ENCODE assay signal across 8 cellular contexts in genomic region chr16:30958164-30959083, GRCh38. TPM values are rescaled to one million over a fixed set of nuclear protein-coding genes. Genes with fewer than 3 reads are reported as not detected.
DNase-seq lines count a peak whose midpoint lies in the region; ATAC-seq, FAIRE-seq and TF ChIP-seq lines count a peak whose summit lies in the region.

No MANE protein-coding gene starts in this region.

- ATAC-seq in GM19372 (IDR thresholded peaks at IDR 0.05; ENCODE audit: low read depth, unreplicated experiment) (peak; percentile 36), HG03432 (IDR thresholded peaks at IDR 0.05; ENCODE audit: unreplicated experiment) (peak; percentile 34), esophagus mucosa (no peak), HG03565 (IDR thresholded peaks at IDR 0.05; ENCODE audit: unreplicated experiment) (no peak)

- no peak for TF ChIP-seq CTCF in D721Med (IDR thresholded peaks at IDR 0.05; ENCODE audit: insufficient read depth, missing control alignments)

- peak overlapping the region; percentile 91 for H3K27ac ChIP-seq in epithelial cell of prostate

- DNase-seq in D721Med (ENCODE audit: insufficient read length, low spot score) (peak; percentile 80), T-helper 22 cell (ENCODE audit: low read depth) (peak; percentile 61), epithelial cell of prostate (ENCODE audit: low read depth, low spot score) (no peak), myocyte (ENCODE audit: low read depth) (peak; percentile 53)

- FAIRE-seq in D721Med (lab: Jason Lieb, UNC), result no peak

RNA-seq across cellular contexts. Expression of gene SETD1A, which starts 0.9 kb away (rescaled TPM):
- 3.3 and 5.8 TPM in 2 replicates for total RNA-seq in myocyte
- polyA plus RNA-seq in myocyte (2012), result 13.6 TPM
- total RNA-seq in esophagus mucosa, result 8.2 TPM

RNA-seq across cellular contexts. Expression of gene ORAI3, which starts 9.6 kb away (rescaled TPM):
- total RNA-seq in myocyte, result 53.9 and 60.0 TPM in 2 replicates
- polyA plus RNA-seq in myocyte (2012), result 35.5 TPM
- 9.8 TPM for total RNA-seq in esophagus mucosa

RNA-seq across cellular contexts. Expression of gene HSD3B7, which starts 26.6 kb away (rescaled TPM):
- total RNA-seq in myocyte (98.3 and 128 TPM in 2 replicates), esophagus mucosa (14.5 TPM)
- 33.2 TPM for polyA plus RNA-seq in myocyte (2012)

RNA-seq across cellular contexts. Expression of gene FBXL19, which starts 35.1 kb away (rescaled TPM):
- total RNA-seq in myocyte (11.6 and 14.9 TPM in 2 replicates), esophagus mucosa (19.2 TPM)
- polyA plus RNA-seq in myocyte (2012), result 12.7 TPM

RNA-seq across cellular contexts. Expression of gene STX1B, which starts 52.0 kb away (rescaled TPM):
- 0.86 and 1.3 TPM in 2 replicates for total RNA-seq in myocyte
- 3.9 TPM for polyA plus RNA-seq in myocyte (2012)
- 0.80 TPM for total RNA-seq in esophagus mucosa

Comparison
In these comparisons a context has a peak if more than half of its experiments do, and no peak if none do; other contexts are left out.
1. ATAC-seq: peak in GM19372 (single experiment) and HG03432 (single experiment); none in esophagus mucosa (single experiment) and HG03565 (single experiment).